Comparison of ENCODE assay signal across 17 cellular contexts in the genomic region with DNA sequence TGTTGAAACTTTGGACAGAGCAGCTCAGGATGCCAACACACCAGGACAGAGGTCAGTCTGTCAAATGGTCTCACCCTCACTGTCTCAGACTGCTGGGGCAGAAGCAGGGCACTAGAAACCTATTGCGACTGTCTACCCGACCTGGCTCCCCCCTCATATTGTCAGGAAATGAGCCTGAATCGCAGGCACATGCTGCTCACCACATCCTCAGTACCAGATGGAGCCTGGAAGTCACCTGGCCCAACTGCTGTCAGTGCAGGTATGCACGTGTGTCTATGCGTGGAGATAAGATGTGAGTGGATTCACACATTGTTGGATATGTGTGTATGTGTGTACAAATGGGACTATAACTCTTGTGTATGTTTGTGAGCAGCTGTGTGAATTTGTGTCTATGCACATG. TPM values are rescaled to one million over a fixed set of nuclear protein-coding genes. Genes with fewer than 3 reads are reported as not detected.
DNase-seq lines count a peak whose midpoint lies in the region; ATAC-seq, FAIRE-seq and TF ChIP-seq lines count a peak whose summit lies in the region.
"Had no signal": no experiment of that assay in that cellular context is flagged by ENCODE, and none has a peak within 500 bp of the region (broad histone marks: within the 10 kb centered on the region; RNA-seq: fewer than 3 reads in every experiment).

No MANE protein-coding gene starts in this region.

- POLR2A ChIA-PET in H1 (lab: Charles Lee; ENCODE audit: partially characterized antibody): interaction anchor here (1.5 to 2.1 kb wide), 2 partner anchors 32 to 50 kb away, joined by 4 read pairs; no protein-coding TSS in a partner anchor

- no peak overlapping the region for H3T11ph ChIP-seq in H9 (ENCODE audit: low read length)

- TF ChIP-seq EP300 in H1 (IDR thresholded peaks at IDR 0.05; ENCODE audit: borderline replicate concordance in 1 of 2, low read depth in 2 of 2, low read length in 2 of 2): no peak

- H3K36me3 ChIP-seq in H1 (ENCODE audit: control insufficient read depth in 2 of 4, insufficient read depth in 4 of 4, low read length in 3 of 4) (no peaks in the 10 kb centered on the region; a peak in 1 of 8 replicates), Karpas-422 (ENCODE audit: insufficient read depth, low read length) (no peaks in the 10 kb centered on the region)
- H3K36me3 ChIP-seq: BLaER1, neutrophil, thoracic aorta had no signal

- H2BK12ac ChIP-seq in H9 (ENCODE audit: insufficient read length, low read depth, low read length) (no peak overlapping the region), H1 (ENCODE audit: low read depth, low read length) (no peak overlapping the region)

- H3K9ac ChIP-seq in H9 (ENCODE audit: extremely low read depth, insufficient read length, low read length): no peak overlapping the region
- H3K9ac ChIP-seq in H1 (replicated peaks in 1 of 4; ENCODE audit: extremely low read depth in 1 of 4, low read depth in 3 of 4, low read length in 3 of 4): no peak overlapping the region
- no peak overlapping the region for H3K9ac ChIP-seq in Karpas-422 (ENCODE audit: low read length)
- H3K9ac ChIP-seq: BLaER1 had no signal

- H3K27me3 Mint-ChIP-seq in H9 (ENCODE audit: low read depth): peaks cover 55% of the 10 kb centered on the region

- peaks cover 17% of the 10 kb centered on the region for H3K27me3 ChIP-seq in H9 (ENCODE audit: insufficient read depth, low read length)
- peaks cover 2 to 29% (median 28%) of the 10 kb centered on the region in 4 experiments for H3K27me3 ChIP-seq in H1 (replicated peaks in 1 of 4; ENCODE audit: control insufficient read depth in 3 of 4, extremely low read depth in 1 of 4, insufficient read depth in 3 of 4, low read length in 3 of 4)
- no peaks in the 10 kb centered on the region for H3K27me3 ChIP-seq in Karpas-422 (ENCODE audit: low read length)

- no peak overlapping the region for H3K18ac ChIP-seq in H9 (ENCODE audit: insufficient read length, low read depth, low read length)
- no peak overlapping the region for H3K18ac ChIP-seq in H1 (ENCODE audit: extremely low read depth, low read length)

- H3K23ac ChIP-seq in H9 (ENCODE audit: insufficient read length, low read depth, low read length) (no peak overlapping the region), H1 (ENCODE audit: insufficient read length) (no peak overlapping the region)

- no peak for TF ChIP-seq RAD21 in H1 (IDR thresholded peaks at IDR 0.05 in 1 of 2, conservative IDR thresholded peaks at IDR 0.05 in 1 of 2; ENCODE audit: low read depth in 2 of 2, low read length in 2 of 2)

- no peaks in the 10 kb centered on the region; a peak in 1 of 5 replicates for H3K9me3 Mint-ChIP-seq in H9
- H3K9me3 Mint-ChIP-seq: T-helper 2 cell treated with Interferon-gamma antibody and Interleukin-4, amounts not matched to agents 5 μg/mL and 100 μg/mL, for 36 hours had no signal

- WGBS in H9 (ENCODE audit: extremely low coverage, insufficient read length, low lambda C conversion rate): no CpG with 5 or more reads among the region's 5 CpGs
- 74% methylated on average over 5 of the region's 5 CpGs; no CpG with 5 or more reads in 1 of the 2 experiments for WGBS in H1 (ENCODE audit: extremely low coverage in 1 of 2, insufficient coverage in 1 of 2, insufficient read length in 1 of 2, insufficient replicate concordance in 2 of 2, low coverage in 1 of 2, low lambda C conversion rate in 2 of 2, missing lambda C conversion rate in 1 of 2), 2 experiments

- H3K27ac Mint-ChIP-seq in H9: no peak overlapping the region
- H3K27ac Mint-ChIP-seq: T-helper 2 cell treated with Interferon-gamma antibody and Interleukin-4, amounts not matched to agents 5 μg/mL and 100 μg/mL, for 36 hours had no signal

- H3K27ac ChIP-seq in H9 (ENCODE audit: insufficient read length, low read depth, low read length) (no peak overlapping the region), H1 (ENCODE audit: low read depth, low read length) (no peak overlapping the region), Karpas-422 (ENCODE audit: low read length) (no peak overlapping the region)
- H3K27ac ChIP-seq: BLaER1, neutrophil, thoracic aorta had no signal

- H3K4ac ChIP-seq in H9 (ENCODE audit: low read depth, low read length): no peak overlapping the region
- H3K4ac ChIP-seq in H1 (replicated peaks; ENCODE audit: insufficient read length, low read depth, low read length): no peak overlapping the region

- H4K8ac ChIP-seq in H9 (replicated peaks; ENCODE audit: insufficient read length, low read depth, low read length) (no peak overlapping the region), H1 (ENCODE audit: extremely low read depth, insufficient read depth, low read length) (no peak overlapping the region)

- H2BK120ac ChIP-seq in H9 (ENCODE audit: low read depth, low read length, poor library complexity, severe bottlenecking) (no peak overlapping the region), H1 (replicated peaks; ENCODE audit: low read depth, low read length) (no peak overlapping the region)

- H3K56ac ChIP-seq in H9 (ENCODE audit: insufficient read length, low read depth, low read length) (no peak overlapping the region), H1 (replicated peaks; ENCODE audit: insufficient read length, low read depth, low read length) (no peak overlapping the region)

- H4K5ac ChIP-seq in H9 (ENCODE audit: insufficient read length, low read depth, low read length) (peak overlapping the region; percentile 48), H1 (ENCODE audit: insufficient read length, low read depth, low read length) (no peak overlapping the region)

- H2AK5ac ChIP-seq in H9 (ENCODE audit: insufficient read length, low read length) (no peak overlapping the region), H1 (ENCODE audit: low read depth, low read length) (peak overlapping the region; percentile 26; the same call in 1 of the 2 replicates)

- H2BK5ac ChIP-seq in H9 (ENCODE audit: insufficient read length, low read length): no peak overlapping the region
- H2BK5ac ChIP-seq in H1 (ENCODE audit: low read depth, low read length): no peak overlapping the region

- CTCF ChIA-PET in H1 (lab: Charles Lee; ENCODE audit: partially characterized antibody): interaction anchor here (1.0 to 8.6 kb wide), 7 partner anchors 13 to 66 kb away, joined by 3 to 64 read pairs (median 7); a partner anchor contains a TSS

- H4K20me1 ChIP-seq in H9 (ENCODE audit: control insufficient read depth, insufficient read depth, insufficient read length) (no peaks in the 10 kb centered on the region), H1 (replicated peaks in 1 of 2; ENCODE audit: control insufficient read depth in 1 of 2, insufficient read depth in 2 of 2, low read length in 2 of 2) (peaks cover 0 to 8% of the 10 kb centered on the region in 2 experiments), Karpas-422 (ENCODE audit: insufficient read depth, low read depth, low read length) (no peaks in the 10 kb centered on the region)
- H4K20me1 ChIP-seq: BLaER1 had no signal

- H3K23me2 ChIP-seq in H9 (ENCODE audit: insufficient read length, low read depth, low read length, poor library complexity, severe bottlenecking) (peaks cover 12% of the 10 kb centered on the region), H1 (ENCODE audit: low read depth, low read length) (peaks cover 22% of the 10 kb centered on the region; the same call in 1 of the 2 replicates)

- H2BK20ac ChIP-seq in H9 (ENCODE audit: low read depth, low read length, poor library complexity, severe bottlenecking) (no peak overlapping the region), H1 (ENCODE audit: low read length) (no peak overlapping the region)

- H3K9me3 ChIP-seq in H9 (ENCODE audit: control insufficient read depth, low read depth, low read length): no peaks in the 10 kb centered on the region
- no peaks in the 10 kb centered on the region for H3K9me3 ChIP-seq in H1 (ENCODE audit: insufficient read depth in 2 of 2, low read depth in 1 of 2, low read length in 1 of 2)
- H3K9me3 ChIP-seq in Karpas-422 (ENCODE audit: low read length): no peaks in the 10 kb centered on the region
- H3K9me3 ChIP-seq: neutrophil, thoracic aorta had no signal

- H3K4me2 ChIP-seq in H9 (ENCODE audit: insufficient read depth, insufficient read length, low read length) (no peak overlapping the region), H1 (ENCODE audit: insufficient read depth in 1 of 2, low read depth in 2 of 2, low read length in 2 of 2) (no peak overlapping the region), Karpas-422 (ENCODE audit: low read depth, low read length, poor library complexity, severe bottlenecking) (no peak overlapping the region)
- H3K4me2 ChIP-seq: BLaER1 had no signal

- no peaks in the 10 kb centered on the region for H3K9me2 ChIP-seq in Karpas-422 (replicated peaks; ENCODE audit: insufficient read depth, low read length)

- no peak overlapping the region for H3K4me3 Mint-ChIP-seq in H9
- H3K4me3 Mint-ChIP-seq: T-helper 2 cell treated with Interferon-gamma antibody and Interleukin-4, amounts not matched to agents 5 μg/mL and 100 μg/mL, for 36 hours had no signal

- DNase-seq in H9 (no peak), H1 (ENCODE audit: low read depth in 1 of 2, low spot score in 2 of 2) (no peak), Karpas-422 (no peak)
- DNase-seq: dermis blood vessel endothelial cell; DMS79 treated with DMSO at 0.1 percent for 48 hours; head of caudate nucleus; NCI-H446; right cardiac atrium; SHP77 treated with DMSO at 0.1 percent for 48 hours; stimulated activated CD4-positive, alpha-beta T cell treated with anti-CD3 and anti-CD28 coated beads, Interleukin-2, amount 100 ng/mL, for 24 hours had no signal

- H3K4me3 ChIP-seq in H1 (ENCODE audit: extremely low read depth in 1 of 4, insufficient read depth in 2 of 4, low read depth in 3 of 4, low read length in 4 of 4): no peak overlapping the region
- no peak overlapping the region for H3K4me3 ChIP-seq in Karpas-422 (ENCODE audit: low read length)
- H3K4me3 ChIP-seq: BLaER1, thoracic aorta had no signal

- ATAC-seq in GM21360 (IDR thresholded peaks at IDR 0.05; ENCODE audit: unreplicated experiment): no peak
- ATAC-seq: right cardiac atrium had no signal

- peaks cover 6 to 7% of the 10 kb centered on the region in 2 experiments; a peak in 3 of 4 replicates for H3K4me1 Mint-ChIP-seq in H9

- H3K36me3 Mint-ChIP-seq in H9 (ENCODE audit: insufficient read depth in 1 of 3, low read depth in 3 of 3): no peaks in the 10 kb centered on the region

- TF ChIP-seq POLR2A in H1 (IDR thresholded peaks at IDR 0.05; ENCODE audit: control extremely low read depth in 1 of 2, low read depth in 2 of 2, low read length in 2 of 2): no peak

- H3K4me1 ChIP-seq in H9 (ENCODE audit: insufficient read depth, low read length) (no peaks in the 10 kb centered on the region; the same call in 1 of the 2 replicates), H1 (replicated peaks in 1 of 4; ENCODE audit: control insufficient read depth in 3 of 4, insufficient read depth in 4 of 4, low read length in 3 of 4) (peaks cover 0 to 5% (median 2%) of the 10 kb centered on the region in 4 experiments; a peak in 4 of 7 replicates), Karpas-422 (ENCODE audit: low read length) (no peaks in the 10 kb centered on the region)
- H3K4me1 ChIP-seq: BLaER1 had no signal

- H3K79me2 ChIP-seq in H9 (ENCODE audit: insufficient read depth, low read length): no peaks in the 10 kb centered on the region
- no peaks in the 10 kb centered on the region for H3K79me2 ChIP-seq in H1 (ENCODE audit: control insufficient read depth in 1 of 2, insufficient read depth in 2 of 2, low read length in 2 of 2)
- no peaks in the 10 kb centered on the region for H3K79me2 ChIP-seq in Karpas-422 (ENCODE audit: low read length)

- no peak for TF ChIP-seq CTCF in H9 (conservative IDR thresholded peaks at IDR 0.05)
- no peak for TF ChIP-seq CTCF in H1 (IDR thresholded peaks at IDR 0.05; ENCODE audit: control extremely low read depth in 1 of 3, insufficient read depth in 1 of 3, low read depth in 1 of 3, low read length in 3 of 3)

- H4K91ac ChIP-seq in H9 (ENCODE audit: insufficient read length, low read depth, low read length): no peak overlapping the region
- peak overlapping the region; percentile 17 for H4K91ac ChIP-seq in H1 (replicated peaks; ENCODE audit: insufficient read length, low read length)

- H2BK15ac ChIP-seq in H9 (ENCODE audit: low read depth, low read length): no peak overlapping the region
- H2BK15ac ChIP-seq in H1 (ENCODE audit: low read length): no peak overlapping the region

- H2AFZ ChIP-seq in H9 (ENCODE audit: low read length) (no peak overlapping the region), H1 (ENCODE audit: low read length) (no peak overlapping the region), Karpas-422 (ENCODE audit: low read length) (no peak overlapping the region)

- no peak overlapping the region for H3K14ac ChIP-seq in H9 (ENCODE audit: insufficient read depth, low read length)
- no peak overlapping the region for H3K14ac ChIP-seq in H1 (ENCODE audit: insufficient read length)

- H3K79me1 ChIP-seq in H9 (ENCODE audit: insufficient read depth, low read depth, low read length, poor library complexity, severe bottlenecking) (no peaks in the 10 kb centered on the region), H1 (ENCODE audit: low read depth, low read length) (peaks cover 4% of the 10 kb centered on the region; the same call in 1 of the 2 replicates)

- no peak for FAIRE-seq in H1 (lab: Jason Lieb, UNC)
- FAIRE-seq: islet of Langerhans had no signal

RNA-seq across cellular contexts. Expression of a gene that starts 3.2 kb away (rescaled TPM):
- 6.4 and 6.6 TPM in 2 replicates for total RNA-seq in H9 (2021)
- 8.7 and 10.5 TPM in 2 replicates for total RNA-seq in H1 (2021; fragmentation: NEBNext Ultra II Directional; extraction: Animal tissue kit (Norgen Biotek cat#: 25700))
- 3.9 and 5.6 TPM in 2 replicates for polyA plus RNA-seq in H1 (2011; rRNA removed)
- polyA plus RNA-seq in H1 (2011; cell fraction: cytosol; rRNA removed): 5.1 TPM
- 16.0 TPM for polyA plus RNA-seq in H1 (2011; cell fraction: nucleus; rRNA removed)
- 4.8 to 6.1 TPM (median 5.7 TPM) in 4 replicates for polyA plus RNA-seq in H1 (2012, experiment 1 of 2)
- 2.7 TPM for polyA plus RNA-seq in H1 (2012, experiment 2 of 2)
- 10.7 TPM for polyA plus RNA-seq in H1 (2013, experiment 1 of 2)
- 11.5 TPM for polyA plus RNA-seq in H1 (2013, experiment 2 of 2)
- polyA minus RNA-seq in H1 (2011; rRNA and poly(A)+ RNA removed): 6.1 and 6.8 TPM in 2 replicates
- 8.8 TPM for polyA minus RNA-seq in H1 (2011; cell fraction: cytosol; rRNA and poly(A)+ RNA removed)
- polyA minus RNA-seq in H1 (2011; cell fraction: nucleus; rRNA and poly(A)+ RNA removed): 3.3 TPM
- total RNA-seq in Karpas-422 (2014; rRNA removed; shearing (Covaris generic); ENCODE audit: low replicate concordance): not detected in 2 replicates

RNA-seq across cellular contexts. Expression of a gene that starts 17.5 kb away (rescaled TPM):
- not detected in 2 replicates for total RNA-seq in H9 (2021)
- total RNA-seq in H1 (2021; fragmentation: NEBNext Ultra II Directional; extraction: Animal tissue kit (Norgen Biotek cat#: 25700)): not detected in 2 replicates
- polyA plus RNA-seq in H1 (2011; rRNA removed): not detected in 2 replicates
- polyA plus RNA-seq in H1 (2011; cell fraction: cytosol; rRNA removed): not detected
- not detected for polyA plus RNA-seq in H1 (2011; cell fraction: nucleus; rRNA removed)
- not detected in 4 replicates for polyA plus RNA-seq in H1 (2012, experiment 1 of 2)
- not detected for polyA plus RNA-seq in H1 (2012, experiment 2 of 2)
- not detected for polyA plus RNA-seq in H1 (2013, experiment 1 of 2)
- polyA plus RNA-seq in H1 (2013, experiment 2 of 2): not detected
- not detected in 2 replicates for polyA minus RNA-seq in H1 (2011; rRNA and poly(A)+ RNA removed)
- polyA minus RNA-seq in H1 (2011; cell fraction: cytosol; rRNA and poly(A)+ RNA removed): not detected
- not detected for polyA minus RNA-seq in H1 (2011; cell fraction: nucleus; rRNA and poly(A)+ RNA removed)
- not detected in 2 replicates for total RNA-seq in Karpas-422 (2014; rRNA removed; shearing (Covaris generic); ENCODE audit: low replicate concordance)
- total RNA-seq: dermis blood vessel endothelial cell, right cardiac atrium, thoracic aorta had no signal
- polyA plus RNA-seq: right cardiac atrium had no signal

RNA-seq across cellular contexts. Expression of a gene that starts 34.2 kb away (rescaled TPM):
- total RNA-seq in H9 (2021): not detected in 2 replicates
- total RNA-seq in H1 (2021; fragmentation: NEBNext Ultra II Directional; extraction: Animal tissue kit (Norgen Biotek cat#: 25700)): not detected in 2 replicates
- not detected in 2 replicates for polyA plus RNA-seq in H1 (2011; rRNA removed)
- polyA plus RNA-seq in H1 (2011; cell fraction: cytosol; rRNA removed): not detected
- polyA plus RNA-seq in H1 (2011; cell fraction: nucleus; rRNA removed): not detected
- polyA plus RNA-seq in H1 (2012, experiment 1 of 2): 0.07 to 0.14 TPM (median 0.09 TPM) in 4 replicates
- not detected for polyA plus RNA-seq in H1 (2012, experiment 2 of 2)
- not detected for polyA plus RNA-seq in H1 (2013, experiment 1 of 2)
- not detected for polyA plus RNA-seq in H1 (2013, experiment 2 of 2)
- not detected in 2 replicates for polyA minus RNA-seq in H1 (2011; rRNA and poly(A)+ RNA removed)
- not detected for polyA minus RNA-seq in H1 (2011; cell fraction: cytosol; rRNA and poly(A)+ RNA removed)
- not detected for polyA minus RNA-seq in H1 (2011; cell fraction: nucleus; rRNA and poly(A)+ RNA removed)
- total RNA-seq in Karpas-422 (2014; rRNA removed; shearing (Covaris generic); ENCODE audit: low replicate concordance): not detected in 2 replicates
- total RNA-seq: dermis blood vessel endothelial cell, esophagus mucosa, right cardiac atrium, thoracic aorta had no signal
- polyA plus RNA-seq: right cardiac atrium had no signal

RNA-seq across cellular contexts. Expression of a gene that starts 50.2 kb away (rescaled TPM):
- not detected in 2 replicates for total RNA-seq in H9 (2021)
- not detected in 2 replicates for total RNA-seq in H1 (2021; fragmentation: NEBNext Ultra II Directional; extraction: Animal tissue kit (Norgen Biotek cat#: 25700))
- 0.03 and 0.09 TPM in 2 replicates for polyA plus RNA-seq in H1 (2011; rRNA removed)
- 0.08 TPM for polyA plus RNA-seq in H1 (2011; cell fraction: cytosol; rRNA removed)
- polyA plus RNA-seq in H1 (2011; cell fraction: nucleus; rRNA removed): 0.14 TPM
- not detected in 4 replicates for polyA plus RNA-seq in H1 (2012, experiment 1 of 2)
- polyA plus RNA-seq in H1 (2012, experiment 2 of 2): not detected
- 0.02 TPM for polyA plus RNA-seq in H1 (2013, experiment 1 of 2)
- not detected for polyA plus RNA-seq in H1 (2013, experiment 2 of 2)
- polyA minus RNA-seq in H1 (2011; rRNA and poly(A)+ RNA removed): 0.35 and 0.68 TPM in 2 replicates
- not detected for polyA minus RNA-seq in H1 (2011; cell fraction: cytosol; rRNA and poly(A)+ RNA removed)
- polyA minus RNA-seq in H1 (2011; cell fraction: nucleus; rRNA and poly(A)+ RNA removed): not detected
- total RNA-seq in Karpas-422 (2014; rRNA removed; shearing (Covaris generic); ENCODE audit: low replicate concordance): not detected in 2 replicates
- total RNA-seq: dermis blood vessel endothelial cell, esophagus mucosa, thoracic aorta had no signal
- polyA plus RNA-seq: right cardiac atrium had no signal

RNA-seq across cellular contexts. Expression of a gene that starts 51.8 kb away (rescaled TPM):
- total RNA-seq in H9 (2021): 95.2 and 95.6 TPM in 2 replicates
- total RNA-seq in H1 (2021; fragmentation: NEBNext Ultra II Directional; extraction: Animal tissue kit (Norgen Biotek cat#: 25700)): 87.8 and 97.0 TPM in 2 replicates
- polyA plus RNA-seq in H1 (2011; rRNA removed): 55.0 and 86.2 TPM in 2 replicates
- polyA plus RNA-seq in H1 (2011; cell fraction: cytosol; rRNA removed): 94.9 TPM
- polyA plus RNA-seq in H1 (2011; cell fraction: nucleus; rRNA removed): 37.7 TPM
- polyA plus RNA-seq in H1 (2012, experiment 1 of 2): 88.3 to 116 TPM (median 97.3 TPM) in 4 replicates
- polyA plus RNA-seq in H1 (2012, experiment 2 of 2): 40.9 TPM
- polyA plus RNA-seq in H1 (2013, experiment 1 of 2): 49.9 TPM
- 51.0 TPM for polyA plus RNA-seq in H1 (2013, experiment 2 of 2)
- polyA minus RNA-seq in H1 (2011; rRNA and poly(A)+ RNA removed): 87.1 and 104 TPM in 2 replicates
- 34.2 TPM for polyA minus RNA-seq in H1 (2011; cell fraction: cytosol; rRNA and poly(A)+ RNA removed)
- 26.1 TPM for polyA minus RNA-seq in H1 (2011; cell fraction: nucleus; rRNA and poly(A)+ RNA removed)
- total RNA-seq in Karpas-422 (2014; rRNA removed; shearing (Covaris generic); ENCODE audit: low replicate concordance): 78.4 and 82.3 TPM in 2 replicates
